1 cellular context compared by ENCODE assay signal in the genomic region with DNA sequence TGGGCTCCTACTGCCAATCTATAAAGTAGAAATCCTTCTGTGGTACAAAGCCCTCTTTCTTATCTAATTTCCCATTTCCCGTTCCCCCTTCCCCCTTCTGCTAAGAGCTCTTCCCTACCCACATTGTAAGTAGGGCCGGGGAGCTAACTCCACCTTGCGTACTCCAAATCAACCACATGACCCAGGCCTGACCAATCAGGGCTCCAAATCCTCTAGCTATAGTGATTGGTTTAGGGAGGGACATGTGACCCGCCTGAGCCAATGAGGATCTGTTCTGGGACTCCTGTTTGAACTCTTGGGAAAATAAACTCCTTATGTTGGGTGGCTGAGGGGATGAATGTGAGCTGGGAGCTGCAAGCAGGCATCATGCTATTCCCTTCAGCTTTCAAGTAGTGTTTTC.
TF ChIP-seq lines count a peak whose summit lies in the region.

No MANE protein-coding gene starts in this region.

TF ChIP-seq in WTC11, 78 proteins besides CTCF, POLR2A, EP300 and RAD21 (continued from another document):
- TF ChIP-seq, protein P1, sequence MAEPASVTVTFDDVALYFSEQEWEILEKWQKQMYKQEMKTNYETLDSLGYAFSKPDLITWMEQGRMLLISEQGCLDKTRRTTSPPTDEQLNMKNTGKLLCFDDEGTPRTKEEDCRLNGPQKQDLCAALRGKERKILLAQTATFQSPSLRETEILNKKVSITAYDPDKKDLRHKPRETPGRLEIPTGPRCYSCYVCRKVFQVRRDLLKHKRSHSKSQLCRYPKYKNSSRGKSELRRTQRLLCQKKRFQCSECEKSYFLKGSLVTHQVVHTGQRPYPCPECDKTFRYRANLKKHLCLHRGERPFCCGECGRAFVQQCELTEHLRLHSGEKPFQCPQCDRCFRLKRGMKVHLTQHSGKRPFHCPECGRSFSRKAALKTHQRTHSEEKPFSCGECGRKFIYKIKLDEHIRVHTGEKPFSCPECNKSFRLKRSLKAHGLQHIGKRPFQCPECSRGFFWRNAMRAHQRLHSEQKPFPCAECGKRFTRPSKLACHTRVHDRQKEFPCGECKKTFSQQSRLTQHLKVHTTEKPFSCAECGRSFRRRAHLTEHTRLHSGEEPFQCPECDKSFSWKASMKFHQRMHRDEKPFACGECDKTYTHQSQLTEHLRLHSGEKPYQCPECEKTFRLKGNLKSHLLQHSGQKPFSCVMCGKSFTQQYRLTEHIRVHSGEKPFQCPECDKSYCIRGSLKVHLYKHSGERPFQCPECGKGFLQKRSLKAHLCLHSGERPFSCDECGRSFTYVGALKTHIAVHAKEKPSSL (CRISPR knock-in tag; conservative IDR thresholded peaks at IDR 0.05): no peak
- no peak for TF ChIP-seq RORB (CRISPR knock-in tag; IDR thresholded peaks at IDR 0.05)
- TF ChIP-seq FOXJ3 (CRISPR knock-in tag; IDR thresholded peaks at IDR 0.05; ENCODE audit: borderline replicate concordance): no peak
- no peak for TF ChIP-seq TEAD1 (CRISPR knock-in tag; IDR thresholded peaks at IDR 0.05)
- no peak for TF ChIP-seq JUN (CRISPR knock-in tag; IDR thresholded peaks at IDR 0.05)
- TF ChIP-seq, protein P2, sequence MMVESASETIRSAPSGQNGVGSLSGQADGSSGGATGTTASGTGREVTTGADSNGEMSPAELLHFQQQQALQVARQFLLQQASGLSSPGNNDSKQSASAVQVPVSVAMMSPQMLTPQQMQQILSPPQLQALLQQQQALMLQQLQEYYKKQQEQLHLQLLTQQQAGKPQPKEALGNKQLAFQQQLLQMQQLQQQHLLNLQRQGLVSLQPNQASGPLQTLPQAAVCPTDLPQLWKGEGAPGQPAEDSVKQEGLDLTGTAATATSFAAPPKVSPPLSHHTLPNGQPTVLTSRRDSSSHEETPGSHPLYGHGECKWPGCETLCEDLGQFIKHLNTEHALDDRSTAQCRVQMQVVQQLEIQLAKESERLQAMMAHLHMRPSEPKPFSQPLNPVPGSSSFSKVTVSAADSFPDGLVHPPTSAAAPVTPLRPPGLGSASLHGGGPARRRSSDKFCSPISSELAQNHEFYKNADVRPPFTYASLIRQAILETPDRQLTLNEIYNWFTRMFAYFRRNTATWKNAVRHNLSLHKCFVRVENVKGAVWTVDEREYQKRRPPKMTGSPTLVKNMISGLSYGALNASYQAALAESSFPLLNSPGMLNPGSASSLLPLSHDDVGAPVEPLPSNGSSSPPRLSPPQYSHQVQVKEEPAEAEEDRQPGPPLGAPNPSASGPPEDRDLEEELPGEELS (CRISPR knock-in tag; IDR thresholded peaks at IDR 0.05): no peak
